In genomic region chr6:30686908-30687658, GRCh38 we compare ENCODE assay signal across 8 cellular contexts. TPM values are rescaled to one million over a fixed set of nuclear protein-coding genes. Genes with fewer than 3 reads are reported as not detected.
DNase-seq lines count a peak whose midpoint lies in the region; ATAC-seq and TF ChIP-seq lines count a peak whose summit lies in the region.

No MANE protein-coding gene starts in this region.

- intact Hi-C loops in Panc1 (cut with micrococcal nuclease; ENCODE audit: unreplicated experiment), result no loop called here

- ATAC-seq in GM21576 (IDR thresholded peaks at IDR 0.05; ENCODE audit: unreplicated experiment) (peak; percentile 33), Panc1 (peak; percentile 71)
- ATAC-seq in natural killer cell treated with Interleukin-12 subunit alpha and Interleukin-12 subunit beta and Interleukin-15 and Interleukin-18, amount 100 ng/mL, for 72 hours, result peak; percentile 60 to 77
- ATAC-seq in stimulated activated naive CD8-positive, alpha-beta T cell treated with anti-CD3 and anti-CD28 coated beads, Interleukin-15, Interleukin-2, amounts not matched to agents 100 U/mL and 50 U/mL, for 24 hours, result peak; percentile 21

- TF ChIP-seq CTCF in KMS-11 (conservative IDR thresholded peaks at IDR 0.05; ENCODE audit: low read depth, low read length) (no peak), Panc1 (IDR thresholded peaks at IDR 0.05) (no peak), fibroblast of mammary gland (conservative IDR thresholded peaks at IDR 0.05; ENCODE audit: control insufficient read depth, insufficient read depth, low read depth, low read length) (no peak)

- peak overlapping the region; percentile 63 for H2AFZ ChIP-seq in KMS-11 (ENCODE audit: low read depth)

- H3K4me2 ChIP-seq in KMS-11, result peak overlapping the region; percentile 76

- H3K4me3 ChIP-seq in KMS-11 (IDR thresholded peaks at IDR 0.05; ENCODE audit: insufficient read depth, low read depth, low read length), result no peak overlapping the region
- peak overlapping the region; percentile 85 to 96 for H3K4me3 ChIP-seq in Panc1 (ENCODE audit: low read depth in 2 of 2, low read length in 2 of 2)
- H3K4me3 ChIP-seq in fibroblast of mammary gland (ENCODE audit: control insufficient read depth, low read depth, low read length), result peak overlapping the region; percentile 92

- POLR2A ChIA-PET in Panc1 (lab: Charles Lee), result no interaction called here

- DNase-seq in DMS 273 (lab: John Stamatoyannopoulos, UW; ENCODE audit: unreplicated experiment), result peak; percentile 89
- peak; percentile 68 for DNase-seq in Panc1 (ENCODE audit: low read depth, low spot score)
- peak; percentile 42 to 66 for DNase-seq in activated T-helper 1 cell treated with anti-CD3 and anti-CD28 coated beads, Interleukin-2, amount 50 U/mL, for 16 hours (ENCODE audit: low read depth in 1 of 2, low spot score in 1 of 2)
- DNase-seq in fibroblast of mammary gland (ENCODE audit: low read depth), result peak; percentile 98
- peak; percentile 93 for DNase-seq in natural killer cell treated with Interleukin-12 subunit alpha and Interleukin-12 subunit beta and Interleukin-15 and Interleukin-18, amount 100 ng/mL, for 72 hours (ENCODE audit: low spot score)
- DNase-seq in stimulated activated naive CD8-positive, alpha-beta T cell treated with anti-CD3 and anti-CD28 coated beads, Interleukin-15, Interleukin-2, amounts not matched to agents 100 U/mL and 50 U/mL, for 24 hours, result peak; percentile 90

- H3K27ac ChIP-seq in KMS-11 (peak overlapping the region; percentile 76), Panc1 (ENCODE audit: low read length) (peak overlapping the region; percentile 86)

- BruUV-seq in Panc1 (replicated peaks; lab: Mats Ljungman, UMichigan), result no TSS peak

- H3K27ac Mint-ChIP-seq in natural killer cell treated with Interleukin-12 subunit alpha and Interleukin-12 subunit beta and Interleukin-15 and Interleukin-18, amount 100 ng/mL, for 72 hours, result peak overlapping the region; percentile 98

- H3K36me3 Mint-ChIP-seq in natural killer cell treated with Interleukin-12 subunit alpha and Interleukin-12 subunit beta and Interleukin-15 and Interleukin-18, amount 100 ng/mL, for 72 hours, result peaks cover 35% of the 10 kb centered on the region

- no peaks in the 10 kb centered on the region for H3K9me3 ChIP-seq in Panc1 (ENCODE audit: control insufficient read depth, insufficient read depth, low read depth, low read length)

- peak overlapping the region; percentile 100 for H3K4me3 Mint-ChIP-seq in natural killer cell treated with Interleukin-12 subunit alpha and Interleukin-12 subunit beta and Interleukin-15 and Interleukin-18, amount 100 ng/mL, for 72 hours

- no peaks in the 10 kb centered on the region for H4K20me1 ChIP-seq in KMS-11 (ENCODE audit: insufficient read depth)

- H3K36me3 ChIP-seq in KMS-11 (ENCODE audit: insufficient read depth), result no peaks in the 10 kb centered on the region
- H3K36me3 ChIP-seq in Panc1 (ENCODE audit: control insufficient read depth, insufficient read depth, low read length), result no peaks in the 10 kb centered on the region

- H3K4me1 Mint-ChIP-seq in natural killer cell treated with Interleukin-12 subunit alpha and Interleukin-12 subunit beta and Interleukin-15 and Interleukin-18, amount 100 ng/mL, for 72 hours (ENCODE audit: low read depth in 2 of 2), result peaks cover 50 to 60% of the 10 kb centered on the region in 2 donors

- peaks cover 38% of the 10 kb centered on the region for H3K79me2 ChIP-seq in KMS-11 (ENCODE audit: insufficient read depth, low read depth)

- peak overlapping the region; percentile 64 for H3K9ac ChIP-seq in KMS-11

- H3K9me3 Mint-ChIP-seq in natural killer cell treated with Interleukin-12 subunit alpha and Interleukin-12 subunit beta and Interleukin-15 and Interleukin-18, amount 100 ng/mL, for 72 hours, result no peaks in the 10 kb centered on the region

- H3K4me1 ChIP-seq in KMS-11 (ENCODE audit: low read depth, poor library complexity, severe bottlenecking) (peaks cover 60% of the 10 kb centered on the region), Panc1 (ENCODE audit: control insufficient read depth, insufficient read depth, low read length) (peaks cover 40% of the 10 kb centered on the region)

- CTCF ChIA-PET in Panc1 (lab: Charles Lee), result interaction anchor here (2.5 kb wide), 1 partner anchor 8 kb away, joined by 11 read pairs; no protein-coding TSS in a partner anchor

- no peaks in the 10 kb centered on the region for H3K27me3 ChIP-seq in KMS-11 (ENCODE audit: insufficient read depth, low read depth)
- H3K27me3 ChIP-seq in Panc1 (ENCODE audit: control insufficient read depth, insufficient read depth, low read length), result no peaks in the 10 kb centered on the region

- in situ Hi-C loops in Panc1 (cut with HindIII; ENCODE audit: low pct_unique_long_range_greater_than_20kb, low sequenced_read_pairs), result no loop called here

- no peaks in the 10 kb centered on the region for H3K27me3 Mint-ChIP-seq in natural killer cell treated with Interleukin-12 subunit alpha and Interleukin-12 subunit beta and Interleukin-15 and Interleukin-18, amount 100 ng/mL, for 72 hours

RNA-seq across cellular contexts. Expression of gene PPP1R18, which starts 0.6 kb away (rescaled TPM):
- 55.3 TPM for total RNA-seq in Panc1 (2021; ENCODE audit: unreplicated experiment)
- 40.1 TPM for polyA plus RNA-seq in Panc1 (2012; ENCODE audit: insufficient read length)
- 100 to 1,000 TPM; 168 to 271 TPM for total RNA-seq in natural killer cell treated with Interleukin-12 subunit alpha and Interleukin-12 subunit beta and Interleukin-15 and Interleukin-18, amount 100 ng/mL, for 72 hours

RNA-seq across cellular contexts. Expression of gene NRM, which starts 3.7 kb away (rescaled TPM):
- total RNA-seq in Panc1 (2021; ENCODE audit: unreplicated experiment), result 21.9 TPM
- polyA plus RNA-seq in Panc1 (2012; ENCODE audit: insufficient read length), result 26.9 TPM
- 10 to 100 TPM; 11.7 to 24.2 TPM for total RNA-seq in natural killer cell treated with Interleukin-12 subunit alpha and Interleukin-12 subunit beta and Interleukin-15 and Interleukin-18, amount 100 ng/mL, for 72 hours

RNA-seq across cellular contexts. Expression of gene DHX16, which starts 14.3 kb away (rescaled TPM):
- 44.5 TPM for total RNA-seq in Panc1 (2021; ENCODE audit: unreplicated experiment)
- polyA plus RNA-seq in Panc1 (2012; ENCODE audit: insufficient read length), result 56.6 TPM
- 10 to 100 TPM; 50.7 to 64.2 TPM for total RNA-seq in natural killer cell treated with Interleukin-12 subunit alpha and Interleukin-12 subunit beta and Interleukin-15 and Interleukin-18, amount 100 ng/mL, for 72 hours

RNA-seq across cellular contexts. Expression of gene MDC1, which starts 30.0 kb away (rescaled TPM):
- total RNA-seq in Panc1 (2021; ENCODE audit: unreplicated experiment), result 68.6 TPM
- 36.0 TPM for polyA plus RNA-seq in Panc1 (2012; ENCODE audit: insufficient read length)
- total RNA-seq in natural killer cell treated with Interleukin-12 subunit alpha and Interleukin-12 subunit beta and Interleukin-15 and Interleukin-18, amount 100 ng/mL, for 72 hours, result 100 to 1,000 TPM in 1 of 2 donors, 10 to 100 TPM in 1; 64.1 to 118 TPM

RNA-seq across cellular contexts. Expression of gene TUBB, which starts 33.1 kb away (rescaled TPM):
- total RNA-seq in Panc1 (2021; ENCODE audit: unreplicated experiment), result 853 TPM
- 1,083 TPM for polyA plus RNA-seq in Panc1 (2012; ENCODE audit: insufficient read length)
- total RNA-seq in natural killer cell treated with Interleukin-12 subunit alpha and Interleukin-12 subunit beta and Interleukin-15 and Interleukin-18, amount 100 ng/mL, for 72 hours, result 1,000 to 10,000 TPM in 1 of 2 donors, 100 to 1,000 TPM in 1; 938 to 1,043 TPM

Comparison
In these comparisons a context has a peak if more than half of its experiments do, and no peak if none do; other contexts are left out.
1. ATAC-seq: peak in every context shown above with its lines; median percentile 71 in Panc1; 68 in natural killer cell treated with Interleukin-12 subunit alpha and Interleukin-12 subunit beta and Interleukin-15 and Interleukin-18, amount 100 ng/mL, for 72 hours; 33 in GM21576; 21 in stimulated activated naive CD8-positive, alpha-beta T cell treated with anti-CD3 and anti-CD28 coated beads, Interleukin-15, Interleukin-2, amounts not matched to agents 100 U/mL and 50 U/mL, for 24 hours.